1 cellular context compared by ENCODE assay signal in the genomic region with DNA sequence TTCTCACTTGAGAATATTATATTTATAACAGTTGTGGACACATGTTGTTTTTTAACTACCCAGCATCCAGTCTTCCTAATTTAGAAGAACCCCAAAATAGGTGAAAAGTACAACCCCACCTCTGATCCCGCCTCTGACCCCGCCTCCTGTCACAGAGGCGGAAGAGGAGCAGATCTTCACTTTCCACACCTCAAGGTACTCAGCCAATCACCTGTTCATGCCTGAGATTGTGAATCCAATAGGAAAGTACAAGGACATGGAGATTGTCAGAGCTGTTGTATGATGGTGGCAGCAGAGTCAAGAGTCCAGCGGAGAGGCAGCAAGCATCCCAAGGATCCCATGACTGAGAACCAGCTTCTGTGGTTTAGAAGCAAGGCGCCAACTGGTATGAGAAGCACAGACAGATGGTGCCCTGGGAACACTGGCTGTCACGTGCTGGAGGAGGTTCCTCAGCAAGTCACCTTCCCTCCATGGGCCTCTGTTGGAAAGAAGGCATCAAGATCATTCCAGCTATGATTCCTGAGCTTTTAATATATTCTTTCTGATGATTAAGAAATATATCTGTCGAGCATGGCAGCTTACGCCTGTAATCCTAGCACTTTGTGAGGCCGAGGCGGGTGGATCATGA.
TF ChIP-seq lines count a peak whose summit lies in the region.

No MANE protein-coding gene starts in this region.

TF ChIP-seq in K562, 482 proteins besides CTCF, POLR2A, EP300 and RAD21 (continued from another document and continues in another):
- TF ChIP-seq, protein P1, sequence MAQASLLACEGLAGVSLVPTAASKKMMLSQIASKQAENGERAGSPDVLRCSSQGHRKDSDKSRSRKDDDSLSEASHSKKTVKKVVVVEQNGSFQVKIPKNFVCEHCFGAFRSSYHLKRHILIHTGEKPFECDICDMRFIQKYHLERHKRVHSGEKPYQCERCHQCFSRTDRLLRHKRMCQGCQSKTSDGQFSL (CRISPR knock-in tag; IDR thresholded peaks at IDR 0.05) = no peak
- TF ChIP-seq, protein P1 (tag; IDR thresholded peaks at IDR 0.05) = no peak
- no peak for TF ChIP-seq BMI1 (IDR thresholded peaks at IDR 0.05; ENCODE audit: low read length)
- TF ChIP-seq, protein P2, sequence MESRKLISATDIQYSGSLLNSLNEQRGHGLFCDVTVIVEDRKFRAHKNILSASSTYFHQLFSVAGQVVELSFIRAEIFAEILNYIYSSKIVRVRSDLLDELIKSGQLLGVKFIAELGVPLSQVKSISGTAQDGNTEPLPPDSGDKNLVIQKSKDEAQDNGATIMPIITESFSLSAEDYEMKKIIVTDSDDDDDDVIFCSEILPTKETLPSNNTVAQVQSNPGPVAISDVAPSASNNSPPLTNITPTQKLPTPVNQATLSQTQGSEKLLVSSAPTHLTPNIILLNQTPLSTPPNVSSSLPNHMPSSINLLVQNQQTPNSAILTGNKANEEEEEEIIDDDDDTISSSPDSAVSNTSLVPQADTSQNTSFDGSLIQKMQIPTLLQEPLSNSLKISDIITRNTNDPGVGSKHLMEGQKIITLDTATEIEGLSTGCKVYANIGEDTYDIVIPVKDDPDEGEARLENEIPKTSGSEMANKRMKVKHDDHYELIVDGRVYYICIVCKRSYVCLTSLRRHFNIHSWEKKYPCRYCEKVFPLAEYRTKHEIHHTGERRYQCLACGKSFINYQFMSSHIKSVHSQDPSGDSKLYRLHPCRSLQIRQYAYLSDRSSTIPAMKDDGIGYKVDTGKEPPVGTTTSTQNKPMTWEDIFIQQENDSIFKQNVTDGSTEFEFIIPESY (CRISPR knock-in tag; IDR thresholded peaks at IDR 0.05) = peak; percentile 88
- TF ChIP-seq, protein P3, sequence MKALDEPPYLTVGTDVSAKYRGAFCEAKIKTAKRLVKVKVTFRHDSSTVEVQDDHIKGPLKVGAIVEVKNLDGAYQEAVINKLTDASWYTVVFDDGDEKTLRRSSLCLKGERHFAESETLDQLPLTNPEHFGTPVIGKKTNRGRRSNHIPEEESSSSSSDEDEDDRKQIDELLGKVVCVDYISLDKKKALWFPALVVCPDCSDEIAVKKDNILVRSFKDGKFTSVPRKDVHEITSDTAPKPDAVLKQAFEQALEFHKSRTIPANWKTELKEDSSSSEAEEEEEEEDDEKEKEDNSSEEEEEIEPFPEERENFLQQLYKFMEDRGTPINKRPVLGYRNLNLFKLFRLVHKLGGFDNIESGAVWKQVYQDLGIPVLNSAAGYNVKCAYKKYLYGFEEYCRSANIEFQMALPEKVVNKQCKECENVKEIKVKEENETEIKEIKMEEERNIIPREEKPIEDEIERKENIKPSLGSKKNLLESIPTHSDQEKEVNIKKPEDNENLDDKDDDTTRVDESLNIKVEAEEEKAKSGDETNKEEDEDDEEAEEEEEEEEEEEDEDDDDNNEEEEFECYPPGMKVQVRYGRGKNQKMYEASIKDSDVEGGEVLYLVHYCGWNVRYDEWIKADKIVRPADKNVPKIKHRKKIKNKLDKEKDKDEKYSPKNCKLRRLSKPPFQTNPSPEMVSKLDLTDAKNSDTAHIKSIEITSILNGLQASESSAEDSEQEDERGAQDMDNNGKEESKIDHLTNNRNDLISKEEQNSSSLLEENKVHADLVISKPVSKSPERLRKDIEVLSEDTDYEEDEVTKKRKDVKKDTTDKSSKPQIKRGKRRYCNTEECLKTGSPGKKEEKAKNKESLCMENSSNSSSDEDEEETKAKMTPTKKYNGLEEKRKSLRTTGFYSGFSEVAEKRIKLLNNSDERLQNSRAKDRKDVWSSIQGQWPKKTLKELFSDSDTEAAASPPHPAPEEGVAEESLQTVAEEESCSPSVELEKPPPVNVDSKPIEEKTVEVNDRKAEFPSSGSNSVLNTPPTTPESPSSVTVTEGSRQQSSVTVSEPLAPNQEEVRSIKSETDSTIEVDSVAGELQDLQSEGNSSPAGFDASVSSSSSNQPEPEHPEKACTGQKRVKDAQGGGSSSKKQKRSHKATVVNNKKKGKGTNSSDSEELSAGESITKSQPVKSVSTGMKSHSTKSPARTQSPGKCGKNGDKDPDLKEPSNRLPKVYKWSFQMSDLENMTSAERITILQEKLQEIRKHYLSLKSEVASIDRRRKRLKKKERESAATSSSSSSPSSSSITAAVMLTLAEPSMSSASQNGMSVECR (CRISPR knock-in tag; IDR thresholded peaks at IDR 0.05) = no peak
- no peak for TF ChIP-seq SRF (CRISPR knock-in tag; IDR thresholded peaks at IDR 0.05)
- TF ChIP-seq, protein P4, sequence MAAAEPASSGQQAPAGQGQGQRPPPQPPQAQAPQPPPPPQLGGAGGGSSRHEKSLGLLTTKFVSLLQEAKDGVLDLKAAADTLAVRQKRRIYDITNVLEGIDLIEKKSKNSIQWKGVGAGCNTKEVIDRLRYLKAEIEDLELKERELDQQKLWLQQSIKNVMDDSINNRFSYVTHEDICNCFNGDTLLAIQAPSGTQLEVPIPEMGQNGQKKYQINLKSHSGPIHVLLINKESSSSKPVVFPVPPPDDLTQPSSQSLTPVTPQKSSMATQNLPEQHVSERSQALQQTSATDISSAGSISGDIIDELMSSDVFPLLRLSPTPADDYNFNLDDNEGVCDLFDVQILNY (CRISPR knock-in tag; IDR thresholded peaks at IDR 0.05) = no peak
- TF ChIP-seq ZNF583 (CRISPR knock-in tag; IDR thresholded peaks at IDR 0.05) = peak; percentile 51; the same call in 1 of the 2 replicates
- 0 out of 2 replicates have a peak, but pooled peaks have one; percentile 5 for TF ChIP-seq ZNF197 (CRISPR knock-in tag; IDR thresholded peaks at IDR 0.05; ENCODE audit: low read depth)
- TF ChIP-seq GATAD2B (IDR thresholded peaks at IDR 0.05; ENCODE audit: borderline replicate concordance) = no peak
- TF ChIP-seq, protein P5, sequence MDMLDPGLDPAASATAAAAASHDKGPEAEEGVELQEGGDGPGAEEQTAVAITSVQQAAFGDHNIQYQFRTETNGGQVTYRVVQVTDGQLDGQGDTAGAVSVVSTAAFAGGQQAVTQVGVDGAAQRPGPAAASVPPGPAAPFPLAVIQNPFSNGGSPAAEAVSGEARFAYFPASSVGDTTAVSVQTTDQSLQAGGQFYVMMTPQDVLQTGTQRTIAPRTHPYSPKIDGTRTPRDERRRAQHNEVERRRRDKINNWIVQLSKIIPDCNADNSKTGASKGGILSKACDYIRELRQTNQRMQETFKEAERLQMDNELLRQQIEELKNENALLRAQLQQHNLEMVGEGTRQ (CRISPR knock-in tag; IDR thresholded peaks at IDR 0.05) = peak; percentile 18; the same call in 1 of the 2 replicates
- 0 out of 2 replicates have a peak, but pooled peaks have one; percentile 13 for TF ChIP-seq CTBP1 (IDR thresholded peaks at IDR 0.05; ENCODE audit: borderline replicate concordance)
- TF ChIP-seq ID3 (CRISPR knock-in tag; IDR thresholded peaks at IDR 0.05) = no peak
- TF ChIP-seq ID3 (tag; IDR thresholded peaks at IDR 0.05) = no peak
- no peak for TF ChIP-seq CHD4 (IDR thresholded peaks at IDR 0.05; ENCODE audit: insufficient read depth, insufficient replicate concordance, low read depth, low read length, poor library complexity, severe bottlenecking)
- peak; percentile 33; the same call in 1 of the 2 replicates for TF ChIP-seq L3MBTL2 (IDR thresholded peaks at IDR 0.05)
- no peak for TF ChIP-seq ZNF695 (CRISPR knock-in tag; IDR thresholded peaks at IDR 0.05)
- TF ChIP-seq, protein P6, sequence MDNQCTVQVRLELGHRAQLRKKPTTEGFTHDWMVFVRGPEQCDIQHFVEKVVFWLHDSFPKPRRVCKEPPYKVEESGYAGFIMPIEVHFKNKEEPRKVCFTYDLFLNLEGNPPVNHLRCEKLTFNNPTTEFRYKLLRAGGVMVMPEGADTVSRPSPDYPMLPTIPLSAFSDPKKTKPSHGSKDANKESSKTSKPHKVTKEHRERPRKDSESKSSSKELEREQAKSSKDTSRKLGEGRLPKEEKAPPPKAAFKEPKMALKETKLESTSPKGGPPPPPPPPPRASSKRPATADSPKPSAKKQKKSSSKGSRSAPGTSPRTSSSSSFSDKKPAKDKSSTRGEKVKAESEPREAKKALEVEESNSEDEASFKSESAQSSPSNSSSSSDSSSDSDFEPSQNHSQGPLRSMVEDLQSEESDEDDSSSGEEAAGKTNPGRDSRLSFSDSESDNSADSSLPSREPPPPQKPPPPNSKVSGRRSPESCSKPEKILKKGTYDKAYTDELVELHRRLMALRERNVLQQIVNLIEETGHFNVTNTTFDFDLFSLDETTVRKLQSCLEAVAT (IDR thresholded peaks at IDR 0.05) = no peak
- no peak for TF ChIP-seq ETV1 (tag; conservative IDR thresholded peaks at IDR 0.05; ENCODE audit: low read depth)
- TF ChIP-seq SUPT5H (IDR thresholded peaks at IDR 0.05) = no peak
- no peak for TF ChIP-seq SMARCA5 (IDR thresholded peaks at IDR 0.05)
- TF ChIP-seq TSC22D4 (tag; IDR thresholded peaks at IDR 0.05) = no peak
- no peak for TF ChIP-seq IRF2 (CRISPR knock-in tag; IDR thresholded peaks at IDR 0.05)
- no peak for TF ChIP-seq ZFPM2 (CRISPR knock-in tag; IDR thresholded peaks at IDR 0.05)
- TF ChIP-seq MECOM (CRISPR knock-in tag; IDR thresholded peaks at IDR 0.05) = no peak
- TF ChIP-seq ZNF766 (CRISPR knock-in tag; conservative IDR thresholded peaks at IDR 0.05) = no peak
- TF ChIP-seq ETV5 (CRISPR knock-in tag; IDR thresholded peaks at IDR 0.05; ENCODE audit: low read depth) = no peak
- TF ChIP-seq, protein P7, sequence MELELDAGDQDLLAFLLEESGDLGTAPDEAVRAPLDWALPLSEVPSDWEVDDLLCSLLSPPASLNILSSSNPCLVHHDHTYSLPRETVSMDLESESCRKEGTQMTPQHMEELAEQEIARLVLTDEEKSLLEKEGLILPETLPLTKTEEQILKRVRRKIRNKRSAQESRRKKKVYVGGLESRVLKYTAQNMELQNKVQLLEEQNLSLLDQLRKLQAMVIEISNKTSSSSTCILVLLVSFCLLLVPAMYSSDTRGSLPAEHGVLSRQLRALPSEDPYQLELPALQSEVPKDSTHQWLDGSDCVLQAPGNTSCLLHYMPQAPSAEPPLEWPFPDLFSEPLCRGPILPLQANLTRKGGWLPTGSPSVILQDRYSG (tag; conservative IDR thresholded peaks at IDR 0.05; ENCODE audit: low read depth) = no peak
- no peak for TF ChIP-seq RUNX1 (IDR thresholded peaks at IDR 0.05; ENCODE audit: low read depth)
- TF ChIP-seq JUN (IDR thresholded peaks at IDR 0.05; ENCODE audit: borderline replicate concordance, low read depth, low read length) = no peak
- no peak for TF ChIP-seq JUN (CRISPR knock-in tag; IDR thresholded peaks at IDR 0.05; ENCODE audit: borderline replicate concordance)
- no peak for TF ChIP-seq FOXJ2 (tag; IDR thresholded peaks at IDR 0.05)
- no peak for TF ChIP-seq ATF1 (CRISPR knock-in tag; IDR thresholded peaks at IDR 0.05)
- no peak for TF ChIP-seq ATF1 (tag; IDR thresholded peaks at IDR 0.05)
- TF ChIP-seq, protein P8, sequence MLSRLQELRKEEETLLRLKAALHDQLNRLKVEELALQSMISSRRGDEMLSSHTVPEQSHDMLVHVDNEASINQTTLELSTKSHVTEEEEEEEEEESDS (CRISPR knock-in tag; IDR thresholded peaks at IDR 0.05) = no peak
- TF ChIP-seq TCF15 (CRISPR knock-in tag; IDR thresholded peaks at IDR 0.05) = no peak
- no peak for TF ChIP-seq ILK (tag; IDR thresholded peaks at IDR 0.05; ENCODE audit: borderline replicate concordance, low read depth)
- peak; percentile 15 for TF ChIP-seq MEIS2 (IDR thresholded peaks at IDR 0.05; ENCODE audit: partially characterized antibody)
- TF ChIP-seq SRSF1 (IDR thresholded peaks at IDR 0.05; ENCODE audit: low read depth, low read length) = no peak
- no peak for TF ChIP-seq HNRNPL (IDR thresholded peaks at IDR 0.05; ENCODE audit: low read depth, low read length)
- no peak for TF ChIP-seq ZNF589 (CRISPR knock-in tag; IDR thresholded peaks at IDR 0.05; ENCODE audit: low read depth)
- TF ChIP-seq MAFK (IDR thresholded peaks at IDR 0.05; ENCODE audit: low read length) = no peak
- TF ChIP-seq, protein P9, sequence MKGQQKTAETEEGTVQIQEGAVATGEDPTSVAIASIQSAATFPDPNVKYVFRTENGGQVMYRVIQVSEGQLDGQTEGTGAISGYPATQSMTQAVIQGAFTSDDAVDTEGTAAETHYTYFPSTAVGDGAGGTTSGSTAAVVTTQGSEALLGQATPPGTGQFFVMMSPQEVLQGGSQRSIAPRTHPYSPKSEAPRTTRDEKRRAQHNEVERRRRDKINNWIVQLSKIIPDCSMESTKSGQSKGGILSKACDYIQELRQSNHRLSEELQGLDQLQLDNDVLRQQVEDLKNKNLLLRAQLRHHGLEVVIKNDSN (CRISPR knock-in tag; IDR thresholded peaks at IDR 0.05) = peak; percentile 62
- no peak for TF ChIP-seq SMAD1 (IDR thresholded peaks at IDR 0.05; ENCODE audit: low read depth, low read length, partially characterized antibody)
- TF ChIP-seq TFAP4 (CRISPR knock-in tag; IDR thresholded peaks at IDR 0.05; ENCODE audit: borderline replicate concordance) = no peak
- TF ChIP-seq SMC3 (conservative IDR thresholded peaks at IDR 0.05; ENCODE audit: insufficient read depth, low read depth, low read length) = no peak
- TF ChIP-seq PCBP2 (IDR thresholded peaks at IDR 0.05; ENCODE audit: low read depth, low read length, poor library complexity, severe bottlenecking) = no peak
- no peak for TF ChIP-seq TRIM24 (IDR thresholded peaks at IDR 0.05)
- TF ChIP-seq DMBX1 (CRISPR knock-in tag; IDR thresholded peaks at IDR 0.05; ENCODE audit: borderline replicate concordance) = peak; percentile 61; the same call in 1 of the 2 replicates
- TF ChIP-seq, protein P10, sequence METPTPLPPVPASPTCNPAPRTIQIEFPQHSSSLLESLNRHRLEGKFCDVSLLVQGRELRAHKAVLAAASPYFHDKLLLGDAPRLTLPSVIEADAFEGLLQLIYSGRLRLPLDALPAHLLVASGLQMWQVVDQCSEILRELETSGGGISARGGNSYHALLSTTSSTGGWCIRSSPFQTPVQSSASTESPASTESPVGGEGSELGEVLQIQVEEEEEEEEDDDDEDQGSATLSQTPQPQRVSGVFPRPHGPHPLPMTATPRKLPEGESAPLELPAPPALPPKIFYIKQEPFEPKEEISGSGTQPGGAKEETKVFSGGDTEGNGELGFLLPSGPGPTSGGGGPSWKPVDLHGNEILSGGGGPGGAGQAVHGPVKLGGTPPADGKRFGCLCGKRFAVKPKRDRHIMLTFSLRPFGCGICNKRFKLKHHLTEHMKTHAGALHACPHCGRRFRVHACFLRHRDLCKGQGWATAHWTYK (CRISPR knock-in tag; IDR thresholded peaks at IDR 0.05) = 0 out of 2 replicates have a peak, but pooled peaks have one; percentile 26
- TF ChIP-seq TRIM28 (IDR thresholded peaks at IDR 0.05) = no peak
